17 cellular contexts compared by ENCODE assay signal in genomic region chr11:67393990-67394389, GRCh38. TPM values are rescaled to one million over a fixed set of nuclear protein-coding genes. Genes with fewer than 3 reads are reported as not detected.
A peak's percentile ranks its signal among the peaks of the same experiment; 100 is the strongest.
DNase-seq lines count a peak whose midpoint lies in the region; ATAC-seq and TF ChIP-seq lines count a peak whose summit lies in the region.
"Had no signal": no experiment of that assay in that cellular context is flagged by ENCODE, and none has a peak within 500 bp of the region (broad histone marks: within the 10 kb centered on the region; RNA-seq: fewer than 3 reads in every experiment).

No MANE protein-coding gene starts in this region.

- no peak overlapping the region for H3K4me3 ChIP-seq in CD4-positive, CD25-positive, alpha-beta regulatory T cell (ENCODE audit: low read depth, low read length)
- no peak overlapping the region for H3K4me3 ChIP-seq in mucosa of descending colon
- H3K4me3 ChIP-seq: lung had no signal

- no peaks in the 10 kb centered on the region for H3K27me3 ChIP-seq in CD4-positive, CD25-positive, alpha-beta regulatory T cell (ENCODE audit: control insufficient read depth, insufficient read depth, low read length)
- H3K27me3 ChIP-seq: neutrophil had no signal

- no peak for ATAC-seq in CD4-positive, CD25-positive, alpha-beta regulatory T cell (ENCODE audit: low read depth in 2 of 2)
- ATAC-seq in mucosa of descending colon = no peak
- ATAC-seq: PC-3, right cardiac atrium had no signal

- no peak for DNase-seq in CD4-positive, CD25-positive, alpha-beta regulatory T cell
- DNase-seq in Calu3 = no peak
- DNase-seq in activated naive CD8-positive, alpha-beta T cell treated with anti-CD3 and anti-CD28 coated beads for 36 hours = no peak
- DNase-seq in NCI-H1048 (lab: John Stamatoyannopoulos, UW) = no peak
- no peak for DNase-seq in mucosa of descending colon
- no peak for DNase-seq in iPS-NIHi7 (ENCODE audit: extremely low spot score)
- DNase-seq: activated CD8-positive, alpha-beta memory T cell treated with anti-CD3 and anti-CD28 coated beads, Interleukin-2, amount 50 U/mL, for 4 hours; anterior cingulate cortex; NCI-H2029; NCI-H524 treated with DMSO at 0.1 percent for 48 hours; PC-3 had no signal

- H3K4me1 ChIP-seq in CD4-positive, CD25-positive, alpha-beta regulatory T cell (ENCODE audit: control insufficient read depth, insufficient read depth, low read length, poor library complexity, severe bottlenecking) = peaks cover 48% of the 10 kb centered on the region
- H3K4me1 ChIP-seq in mucosa of descending colon (ENCODE audit: low read depth) = peaks cover 31% of the 10 kb centered on the region

- intact Hi-C loops in Calu3 (cut with micrococcal nuclease; ENCODE audit: unreplicated experiment) = loop anchor here (5.0 kb wide), 1 partner anchor 42 kb away; the partner anchor contains the start of gene POLD4
- intact Hi-C loops in mucosa of descending colon (cut with DNase I, micrococcal nuclease) = no loop called here

- H3K36me3 ChIP-seq in CD4-positive, CD25-positive, alpha-beta regulatory T cell (ENCODE audit: control insufficient read depth, insufficient read depth, low read length) = peaks cover 23% of the 10 kb centered on the region
- peaks cover 8% of the 10 kb centered on the region for H3K36me3 ChIP-seq in mucosa of descending colon (ENCODE audit: low read depth)

- peak overlapping the region; percentile 68 to 92 (median 88) for H3K4me3 Mint-ChIP-seq in CD4-positive, CD25-positive, alpha-beta regulatory T cell
- H3K4me3 Mint-ChIP-seq in Calu3 (ENCODE audit: low read depth, unreplicated experiment) (peak overlapping the region; percentile 17), nephron (peak overlapping the region; percentile 75 to 89 (median 81))
- peak overlapping the region; percentile 6 for H3K4me3 Mint-ChIP-seq in activated naive CD8-positive, alpha-beta T cell treated with anti-CD3 and anti-CD28 coated beads for 36 hours

- H3K36me3 Mint-ChIP-seq in CD4-positive, CD25-positive, alpha-beta regulatory T cell = peaks cover 3% of the 10 kb centered on the region
- H3K36me3 Mint-ChIP-seq in Calu3 (ENCODE audit: insufficient read depth, unreplicated experiment) (peaks cover 77% of the 10 kb centered on the region), nephron (ENCODE audit: low read depth) (peaks cover 14% of the 10 kb centered on the region)
- H3K36me3 Mint-ChIP-seq in activated naive CD8-positive, alpha-beta T cell treated with anti-CD3 and anti-CD28 coated beads for 36 hours = peaks cover 21% of the 10 kb centered on the region

- TF ChIP-seq CTCF in Calu3 (IDR thresholded peaks at IDR 0.05; ENCODE audit: unreplicated experiment) = no peak
- TF ChIP-seq CTCF in nephron (IDR thresholded peaks at IDR 0.05; ENCODE audit: unreplicated experiment in 3 of 3) = no peak
- TF ChIP-seq CTCF in mucosa of descending colon (IDR thresholded peaks at IDR 0.05) = no peak

- H3K27ac Mint-ChIP-seq in CD4-positive, CD25-positive, alpha-beta regulatory T cell = peak overlapping the region in 1 of 3 donors; percentile 28
- H3K27ac Mint-ChIP-seq in Calu3 (ENCODE audit: unreplicated experiment) (no peak overlapping the region), nephron (no peak overlapping the region)
- no peak overlapping the region for H3K27ac Mint-ChIP-seq in activated naive CD8-positive, alpha-beta T cell treated with anti-CD3 and anti-CD28 coated beads for 36 hours

- no TSS peak for BruUV-seq in Calu3 (replicated peaks; lab: Mats Ljungman, UMichigan)

- H3K27me3 Mint-ChIP-seq in CD4-positive, CD25-positive, alpha-beta regulatory T cell = no peaks in the 10 kb centered on the region
- H3K27me3 Mint-ChIP-seq in Calu3 (ENCODE audit: unreplicated experiment) (no peaks in the 10 kb centered on the region), nephron (ENCODE audit: low read depth) (no peaks in the 10 kb centered on the region)
- no peaks in the 10 kb centered on the region for H3K27me3 Mint-ChIP-seq in activated naive CD8-positive, alpha-beta T cell treated with anti-CD3 and anti-CD28 coated beads for 36 hours

- CTCF ChIA-PET in Calu3 (lab: Charles Lee) = no interaction called here

- H3K9me3 Mint-ChIP-seq in CD4-positive, CD25-positive, alpha-beta regulatory T cell = no peaks in the 10 kb centered on the region
- H3K9me3 Mint-ChIP-seq in Calu3 (ENCODE audit: low read depth, unreplicated experiment) (no peaks in the 10 kb centered on the region), nephron (no peaks in the 10 kb centered on the region)
- no peaks in the 10 kb centered on the region for H3K9me3 Mint-ChIP-seq in activated naive CD8-positive, alpha-beta T cell treated with anti-CD3 and anti-CD28 coated beads for 36 hours

- no peaks in the 10 kb centered on the region for H3K9me3 ChIP-seq in CD4-positive, CD25-positive, alpha-beta regulatory T cell (ENCODE audit: control insufficient read depth in 2 of 2, low read length in 2 of 2)
- H3K9me3 ChIP-seq in mucosa of descending colon = no peaks in the 10 kb centered on the region
- H3K9me3 ChIP-seq: neutrophil had no signal

- no peak overlapping the region for H3K27ac ChIP-seq in CD4-positive, CD25-positive, alpha-beta regulatory T cell (ENCODE audit: insufficient read depth, low read length, poor library complexity, severe bottlenecking)
- H3K27ac ChIP-seq: neutrophil had no signal

- peaks cover 0 to 66% (median 25%) of the 10 kb centered on the region in 4 donors for H3K4me1 Mint-ChIP-seq in CD4-positive, CD25-positive, alpha-beta regulatory T cell
- H3K4me1 Mint-ChIP-seq in Calu3 (ENCODE audit: low read depth, unreplicated experiment) (peaks cover 29% of the 10 kb centered on the region), nephron (peaks cover 31% of the 10 kb centered on the region)
- peaks cover 41% of the 10 kb centered on the region for H3K4me1 Mint-ChIP-seq in activated naive CD8-positive, alpha-beta T cell treated with anti-CD3 and anti-CD28 coated beads for 36 hours

RNA-seq across cellular contexts. Expression of gene RAD9A, which starts 2.2 kb away (rescaled TPM):
- 27.5 TPM for total RNA-seq in CD4-positive, CD25-positive, alpha-beta regulatory T cell
- polyA plus RNA-seq in CD4-positive, CD25-positive, alpha-beta regulatory T cell = 1 to 10 TPM; 3.5 to 6.7 (median 6.4) TPM
- total RNA-seq in Calu3 (2022) (26.9 and 38.6 TPM in 2 replicates), mucosa of descending colon (10 to 100 TPM; 27.9 to 39.3 (median 29.1) TPM)
- 10 to 100 TPM; 31.2 to 33.7 TPM for total RNA-seq in activated naive CD8-positive, alpha-beta T cell treated with anti-CD3 and anti-CD28 coated beads for 36 hours

RNA-seq across cellular contexts. Expression of gene PPP1CA, which starts 7.7 kb away (rescaled TPM):
- total RNA-seq in CD4-positive, CD25-positive, alpha-beta regulatory T cell = 160 TPM
- 100 to 1,000 TPM; 547 to 762 (median 622) TPM for polyA plus RNA-seq in CD4-positive, CD25-positive, alpha-beta regulatory T cell
- total RNA-seq in Calu3 (2022) (179 and 180 TPM in 2 replicates), mucosa of descending colon (100 to 1,000 TPM; 130 to 239 (median 209) TPM)
- 100 to 1,000 TPM; 262 to 269 TPM for total RNA-seq in activated naive CD8-positive, alpha-beta T cell treated with anti-CD3 and anti-CD28 coated beads for 36 hours

RNA-seq across cellular contexts. Expression of gene TBC1D10C, which starts 9.9 kb away (rescaled TPM):
- total RNA-seq in CD4-positive, CD25-positive, alpha-beta regulatory T cell = 312 TPM
- 100 to 1,000 TPM; 328 to 504 (median 378) TPM for polyA plus RNA-seq in CD4-positive, CD25-positive, alpha-beta regulatory T cell
- total RNA-seq in Calu3 (2022) (not detected in 2 replicates), mucosa of descending colon (1 to 10 TPM; 5.0 to 8.4 (median 5.3) TPM)
- total RNA-seq in activated naive CD8-positive, alpha-beta T cell treated with anti-CD3 and anti-CD28 coated beads for 36 hours = 100 to 1,000 TPM; 117 to 121 TPM
- total RNA-seq: H4, PC-3 had no signal
- polyA plus RNA-seq: BJ had no signal

RNA-seq across cellular contexts. Expression of gene CLCF1, which starts 20.6 kb away (rescaled TPM):
- total RNA-seq in CD4-positive, CD25-positive, alpha-beta regulatory T cell = 3.0 TPM
- 1 to 10 TPM in 1 of 4 donors, under 1 TPM in 3; 0.10 to 1.3 (median 0.40) TPM for polyA plus RNA-seq in CD4-positive, CD25-positive, alpha-beta regulatory T cell
- total RNA-seq in Calu3 (2022) (7.1 and 7.5 TPM in 2 replicates), mucosa of descending colon (1 to 10 TPM; 2.2 to 3.0 (median 2.7) TPM)
- under 1 TPM; 0.31 to 0.56 TPM for total RNA-seq in activated naive CD8-positive, alpha-beta T cell treated with anti-CD3 and anti-CD28 coated beads for 36 hours

RNA-seq across cellular contexts. Expression of gene CARNS1, which starts 21.5 kb away (rescaled TPM):
- total RNA-seq in CD4-positive, CD25-positive, alpha-beta regulatory T cell = 7.8 TPM
- 1 to 10 TPM in 2 of 4 donors, under 1 TPM in 2; 0.63 to 2.3 (median 1.1) TPM for polyA plus RNA-seq in CD4-positive, CD25-positive, alpha-beta regulatory T cell
- total RNA-seq in Calu3 (2022) = 0.10 TPM in 1 of 2 replicates, not detected in the other
- 1 to 10 TPM; 3.1 to 3.7 TPM for total RNA-seq in activated naive CD8-positive, alpha-beta T cell treated with anti-CD3 and anti-CD28 coated beads for 36 hours
- under 1 TPM; 0.26 to 0.89 (median 0.70) TPM for total RNA-seq in mucosa of descending colon
- total RNA-seq: H4 had no signal

Comparison
In these comparisons a context has a peak if more than half of its experiments do, and no peak if none do; other contexts are left out.
1. H3K4me3 Mint-ChIP-seq: peak in every context shown above with its lines; median percentile 88 in CD4-positive, CD25-positive, alpha-beta regulatory T cell; 81 in nephron; 17 in Calu3; 6 in activated naive CD8-positive, alpha-beta T cell treated with anti-CD3 and anti-CD28 coated beads for 36 hours.
2. RNA of gene TBC1D10C, which starts 9.9 kb away (total RNA-seq): 312 TPM in CD4-positive, CD25-positive, alpha-beta regulatory T cell (single experiment) and 117 to 121 TPM in activated naive CD8-positive, alpha-beta T cell treated with anti-CD3 and anti-CD28 coated beads for 36 hours; 5.0 to 8.4 TPM in mucosa of descending colon and not detected in Calu3; every median in the first group is over 10 times any median in the second.